Comparison of ENCODE assay signal across 8 cellular contexts in genomic region chr19:4064551-4065260, GRCh38. TPM values are rescaled to one million over a fixed set of nuclear protein-coding genes. Genes with fewer than 3 reads are reported as not detected.
DNase-seq lines count a peak whose midpoint lies in the region; ATAC-seq and TF ChIP-seq lines count a peak whose summit lies in the region.

No MANE protein-coding gene starts in this region.

- H3K36me3 Mint-ChIP-seq in activated naive CD4-positive, alpha-beta T cell treated with anti-CD3 and anti-CD28 coated beads, Interleukin-2, amount 50 U/mL, for 24 hours: peaks cover 2% of the 10 kb centered on the region
- H3K36me3 Mint-ChIP-seq in osteocyte (ENCODE audit: unreplicated experiment): no peaks in the 10 kb centered on the region

- ATAC-seq in Right ventricle myocardium superior (ENCODE audit: poor library complexity): no peak
- ATAC-seq in HG02981 (IDR thresholded peaks at IDR 0.05; ENCODE audit: unreplicated experiment): no peak

- H3K4me3 Mint-ChIP-seq in activated naive CD4-positive, alpha-beta T cell treated with anti-CD3 and anti-CD28 coated beads, Interleukin-2, amount 50 U/mL, for 24 hours: peak overlapping the region; percentile 85
- peak overlapping the region; percentile 74 for H3K4me3 Mint-ChIP-seq in osteocyte (ENCODE audit: unreplicated experiment)

- H3K27me3 Mint-ChIP-seq in activated naive CD4-positive, alpha-beta T cell treated with anti-CD3 and anti-CD28 coated beads, Interleukin-2, amount 50 U/mL, for 24 hours: no peaks in the 10 kb centered on the region
- no peaks in the 10 kb centered on the region for H3K27me3 Mint-ChIP-seq in osteocyte (ENCODE audit: unreplicated experiment)

- DNase-seq in stimulated activated CD4-positive, alpha-beta T cell treated with anti-CD3 and anti-CD28 coated beads, Interleukin-2, amount 100 ng/mL, for 24 hours: peak; percentile 49 to 56
- DNase-seq in stimulated activated CD4-positive, alpha-beta T cell treated with anti-CD3 and anti-CD28 coated beads, Interleukin-1b, Interleukin-23, amount 100 ng/mL, for 48 hours: no peak
- peak; percentile 54 for DNase-seq in NAMALWA (ENCODE audit: low spot score)
- peak; percentile 72 for DNase-seq in Right ventricle myocardium superior
- no peak for DNase-seq in osteocyte (ENCODE audit: extremely low spot score, unreplicated experiment)
- DNase-seq in DMS153 treated with DMSO at 0.1 percent for 48 hours (lab: John Stamatoyannopoulos, UW; ENCODE audit: unreplicated experiment): no peak

- intact Hi-C loops in Right ventricle myocardium superior (cut with DNase I): loop anchor here (5.0 kb wide), 1 partner anchor 47 kb away; no protein-coding TSS in a partner anchor

- H3K4me1 Mint-ChIP-seq in activated naive CD4-positive, alpha-beta T cell treated with anti-CD3 and anti-CD28 coated beads, Interleukin-2, amount 50 U/mL, for 24 hours: peaks cover 32% of the 10 kb centered on the region
- H3K4me1 Mint-ChIP-seq in osteocyte (ENCODE audit: unreplicated experiment): peaks cover 24% of the 10 kb centered on the region

- TF ChIP-seq CTCF in osteocyte (IDR thresholded peaks at IDR 0.05): no peak

- H3K9me3 Mint-ChIP-seq in activated naive CD4-positive, alpha-beta T cell treated with anti-CD3 and anti-CD28 coated beads, Interleukin-2, amount 50 U/mL, for 24 hours: no peaks in the 10 kb centered on the region
- H3K9me3 Mint-ChIP-seq in osteocyte (ENCODE audit: unreplicated experiment): no peaks in the 10 kb centered on the region

- no peak overlapping the region for H3K27ac Mint-ChIP-seq in activated naive CD4-positive, alpha-beta T cell treated with anti-CD3 and anti-CD28 coated beads, Interleukin-2, amount 50 U/mL, for 24 hours
- H3K27ac Mint-ChIP-seq in osteocyte (ENCODE audit: unreplicated experiment): peak overlapping the region; percentile 75

RNA-seq across cellular contexts. Expression of gene ZBTB7A, which starts 2.0 kb away (rescaled TPM):
- 31.4 TPM for total RNA-seq in Right ventricle myocardium superior
- 29.4 and 30.0 TPM in 2 replicates for total RNA-seq in osteocyte

RNA-seq across cellular contexts. Expression of gene PIAS4, which starts 57.2 kb away (rescaled TPM):
- total RNA-seq in Right ventricle myocardium superior (16.7 TPM), osteocyte (28.8 and 29.4 TPM in 2 replicates)

RNA-seq across cellular contexts. Expression of gene MAP2K2, which starts 59.2 kb away (rescaled TPM):
- total RNA-seq in Right ventricle myocardium superior (136 TPM), osteocyte (174 and 182 TPM in 2 replicates)

Comparison
In these comparisons a context has a peak if more than half of its experiments do, and no peak if none do; other contexts are left out.
1. DNase-seq: peak in stimulated activated CD4-positive, alpha-beta T cell treated with anti-CD3 and anti-CD28 coated beads, Interleukin-2, amount 100 ng/mL, for 24 hours (2 of 2), NAMALWA (single experiment) and Right ventricle myocardium superior (single experiment); none in stimulated activated CD4-positive, alpha-beta T cell treated with anti-CD3 and anti-CD28 coated beads, Interleukin-1b, Interleukin-23, amount 100 ng/mL, for 48 hours (single experiment), osteocyte (single experiment) and DMS153 treated with DMSO at 0.1 percent for 48 hours (single experiment).